10 cellular contexts compared by ENCODE assay signal in the genomic region with DNA sequence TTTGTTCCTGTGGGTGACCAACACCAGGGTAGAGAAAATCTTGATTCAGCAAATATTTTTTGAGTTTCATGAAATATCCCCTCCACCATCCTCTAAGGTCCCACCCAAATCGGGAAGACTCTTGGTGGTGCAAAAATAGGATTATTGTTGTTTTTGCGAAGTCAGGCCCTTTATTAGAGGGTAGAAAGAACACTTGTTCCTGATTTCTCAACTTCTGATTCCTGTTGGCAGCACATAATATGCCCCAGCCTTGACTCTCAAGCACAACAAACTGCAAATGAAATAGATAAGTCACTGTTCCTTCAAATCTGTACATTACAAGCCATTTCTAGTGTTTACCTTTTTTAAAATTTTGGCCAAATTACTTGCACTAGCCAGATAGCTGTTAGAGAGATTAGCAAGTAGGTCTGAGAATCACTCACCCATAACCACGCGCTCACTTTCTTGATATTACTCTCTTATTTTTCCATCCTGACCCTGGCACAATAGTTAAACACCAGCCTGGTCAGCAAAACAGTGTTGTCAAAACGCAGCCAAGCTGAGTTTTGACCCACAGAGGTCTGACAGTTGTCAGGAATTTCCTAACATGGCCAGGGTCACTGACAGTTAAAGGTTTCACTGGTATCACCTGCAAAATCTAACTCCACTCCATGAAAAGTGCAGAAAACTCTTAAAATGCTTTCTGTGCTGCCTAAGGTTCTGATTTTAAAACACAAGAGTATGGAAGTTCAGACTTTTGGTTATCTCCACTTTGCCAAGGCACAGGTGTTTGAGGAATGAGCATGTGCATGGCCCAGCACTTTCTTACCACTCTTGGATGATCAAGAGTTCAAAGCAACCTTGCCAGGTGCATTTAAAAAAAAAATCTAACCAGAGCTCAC.
DNase-seq lines count a peak whose midpoint lies in the region; ATAC-seq and TF ChIP-seq lines count a peak whose summit lies in the region.
"Had no signal": no experiment of that assay in that cellular context is flagged by ENCODE, and none has a peak within 500 bp of the region (broad histone marks: within the 10 kb centered on the region; RNA-seq: fewer than 3 reads in every experiment).

No MANE protein-coding gene starts in this region.

- no peaks in the 10 kb centered on the region for H3K4me1 ChIP-seq in Loucy (ENCODE audit: insufficient read depth, low read length, poor library complexity, severe bottlenecking)
- no peaks in the 10 kb centered on the region for H3K4me1 ChIP-seq in muscle layer of duodenum (ENCODE audit: control insufficient read depth in 1 of 2, insufficient read depth in 2 of 2, low read length in 2 of 2)
- H3K4me1 ChIP-seq in Peyer's patch, result no peaks in the 10 kb centered on the region
- H3K4me1 ChIP-seq in mesenchymal stem cell (ENCODE audit: control insufficient read depth, insufficient read depth, low read depth, low read length), result peaks cover 10% of the 10 kb centered on the region

- no peaks in the 10 kb centered on the region for H4K20me1 ChIP-seq in Loucy (ENCODE audit: insufficient read depth, low read length, poor library complexity, severe bottlenecking)

- no peak overlapping the region for H3K14ac ChIP-seq in mesenchymal stem cell (ENCODE audit: low read length in 2 of 2)

- intact Hi-C loops in head of caudate nucleus (cut with DNase I), result no loop called here

- no peak overlapping the region for H3K4ac ChIP-seq in mesenchymal stem cell (ENCODE audit: low read depth in 1 of 2, low read length in 2 of 2)

- no peaks in the 10 kb centered on the region for H3K79me2 ChIP-seq in Loucy (ENCODE audit: insufficient read depth, low read length)

- H4K8ac ChIP-seq in mesenchymal stem cell (ENCODE audit: low read length), result no peak overlapping the region

- no peak for DNase-seq in Peyer's patch
- DNase-seq in mesenchymal stem cell, result no peak
- DNase-seq in head of caudate nucleus, result no peak
- DNase-seq: NCI-H1105, SK-N-SH had no signal

- H2AFZ ChIP-seq in Loucy (ENCODE audit: low read length) (0 out of 2 replicates have a peak overlapping the region, but pooled peaks have one; percentile 16), mesenchymal stem cell (ENCODE audit: low read depth, low read length) (no peak overlapping the region)

- no peak overlapping the region for H3K4me3 ChIP-seq in Loucy (ENCODE audit: low read length, poor library complexity, severe bottlenecking)
- no peak overlapping the region for H3K4me3 ChIP-seq in muscle layer of duodenum (ENCODE audit: low read depth in 1 of 2, low read length in 2 of 2)
- H3K4me3 ChIP-seq in Peyer's patch, result no peak overlapping the region
- H3K4me3 ChIP-seq in mesenchymal stem cell (ENCODE audit: insufficient read depth in 1 of 2, low read depth in 1 of 2, low read length in 2 of 2), result no peak overlapping the region

- TF ChIP-seq CTCF in Loucy (conservative IDR thresholded peaks at IDR 0.05; ENCODE audit: low read length) (no peak), Peyer's patch (IDR thresholded peaks at IDR 0.05) (no peak)

- no peaks in the 10 kb centered on the region for H3F3A ChIP-seq in Loucy (ENCODE audit: low read depth)

- H3K27me3 ChIP-seq in Loucy (ENCODE audit: insufficient read depth, low read length, poor library complexity, severe bottlenecking) (no peaks in the 10 kb centered on the region), muscle layer of duodenum (ENCODE audit: low read depth, low read length) (no peaks in the 10 kb centered on the region), Peyer's patch (no peaks in the 10 kb centered on the region), mesenchymal stem cell (ENCODE audit: control insufficient read depth in 1 of 2, insufficient read depth in 1 of 2, low read length in 2 of 2) (no peaks in the 10 kb centered on the region)

- H3K27ac ChIP-seq in muscle layer of duodenum (ENCODE audit: low read length) (peak overlapping the region; percentile 0), Peyer's patch (peak overlapping the region in 2 of 4 donors; percentile 35 to 43), mesenchymal stem cell (ENCODE audit: low read length, poor library complexity, severe bottlenecking) (no peak overlapping the region)

- no peak overlapping the region for H2BK120ac ChIP-seq in mesenchymal stem cell (ENCODE audit: low read depth, low read length)

- H3K18ac ChIP-seq in mesenchymal stem cell (ENCODE audit: low read depth in 1 of 2, low read length in 2 of 2), result no peak overlapping the region

- no peaks in the 10 kb centered on the region for H3K79me1 ChIP-seq in mesenchymal stem cell (replicated peaks; ENCODE audit: low read length, poor library complexity, severe bottlenecking)

- H3K36me3 ChIP-seq in Loucy (ENCODE audit: insufficient read depth, low read length) (no peaks in the 10 kb centered on the region), muscle layer of duodenum (ENCODE audit: control insufficient read depth in 1 of 2, insufficient read depth in 2 of 2, low read length in 2 of 2) (no peaks in the 10 kb centered on the region), Peyer's patch (no peaks in the 10 kb centered on the region), mesenchymal stem cell (ENCODE audit: control insufficient read depth in 1 of 2, insufficient read depth in 2 of 2, low read depth in 1 of 2, low read length in 2 of 2) (no peaks in the 10 kb centered on the region)

- H3K9ac ChIP-seq in Loucy (ENCODE audit: low read depth, low read length, poor library complexity, severe bottlenecking), result no peak overlapping the region
- no peak overlapping the region for H3K9ac ChIP-seq in mesenchymal stem cell (ENCODE audit: low read length)
- H3K9ac ChIP-seq: SK-N-SH had no signal

- H3K4me2 ChIP-seq in Loucy (ENCODE audit: low read depth, low read length, poor library complexity, severe bottlenecking) (no peak overlapping the region), mesenchymal stem cell (ENCODE audit: low read length, poor library complexity, severe bottlenecking) (no peak overlapping the region)
- H3K4me2 ChIP-seq: SK-N-SH had no signal

- H2BK5ac ChIP-seq in mesenchymal stem cell (ENCODE audit: low read depth, low read length, poor library complexity, severe bottlenecking), result no peak overlapping the region

- H3K9me2 ChIP-seq in Loucy (replicated peaks; ENCODE audit: low read depth, low read length), result no peaks in the 10 kb centered on the region
- H3K9me2 ChIP-seq: SK-N-SH had no signal

- WGBS in mesenchymal stem cell, result 94% methylated on average over 4 of the region's 5 CpGs

- H2AK5ac ChIP-seq in mesenchymal stem cell (ENCODE audit: low read length, severe bottlenecking), result no peak overlapping the region

- peak; percentile 58 for ATAC-seq in GM18505 (IDR thresholded peaks at IDR 0.05; ENCODE audit: unreplicated experiment)
- peak; percentile 74 for ATAC-seq in GM21576 (IDR thresholded peaks at IDR 0.05; ENCODE audit: unreplicated experiment)
- ATAC-seq in SK-N-SH treated with all-trans-retinoic acid at 6 μM for 48 hours, result no peak

- H4K91ac ChIP-seq in mesenchymal stem cell (ENCODE audit: low read length), result no peak overlapping the region

- H3K23ac ChIP-seq in mesenchymal stem cell (ENCODE audit: low read length in 2 of 2), result no peak overlapping the region

- no peak overlapping the region for H2BK12ac ChIP-seq in mesenchymal stem cell (ENCODE audit: low read length in 2 of 2)

- H3K9me3 ChIP-seq in Loucy (ENCODE audit: insufficient read depth, low read depth, low read length), result no peaks in the 10 kb centered on the region
- no peaks in the 10 kb centered on the region for H3K9me3 ChIP-seq in muscle layer of duodenum (ENCODE audit: control insufficient read depth in 1 of 2, low read length in 2 of 2)
- no peaks in the 10 kb centered on the region for H3K9me3 ChIP-seq in Peyer's patch
- no peaks in the 10 kb centered on the region for H3K9me3 ChIP-seq in mesenchymal stem cell (ENCODE audit: control insufficient read depth, low read length)
- H3K9me3 ChIP-seq: SK-N-SH had no signal

- TF ChIP-seq POLR2A in GM18505 (IDR thresholded peaks at IDR 0.05; ENCODE audit: borderline replicate concordance, extremely low read depth, insufficient read depth, insufficient read length), result no peak
- TF ChIP-seq POLR2A in Peyer's patch (IDR thresholded peaks at IDR 0.05), result no peak

- H2BK15ac ChIP-seq in mesenchymal stem cell (ENCODE audit: low read depth, poor library complexity, severe bottlenecking), result no peak overlapping the region

TF ChIP-seq in SK-N-SH treated with all-trans-retinoic acid at 6 μM for 48 hours, 23 proteins besides CTCF, POLR2A, EP300 and RAD21:
- TF ChIP-seq ZNF565 (CRISPR knock-in tag; conservative IDR thresholded peaks at IDR 0.05; ENCODE audit: low read depth) (no peak), SNAI2 (CRISPR knock-in tag; IDR thresholded peaks at IDR 0.05) (no peak), ZNF70 (CRISPR knock-in tag; IDR thresholded peaks at IDR 0.05) (no peak)
